12 cellular contexts compared by ENCODE assay signal in the genomic region with DNA sequence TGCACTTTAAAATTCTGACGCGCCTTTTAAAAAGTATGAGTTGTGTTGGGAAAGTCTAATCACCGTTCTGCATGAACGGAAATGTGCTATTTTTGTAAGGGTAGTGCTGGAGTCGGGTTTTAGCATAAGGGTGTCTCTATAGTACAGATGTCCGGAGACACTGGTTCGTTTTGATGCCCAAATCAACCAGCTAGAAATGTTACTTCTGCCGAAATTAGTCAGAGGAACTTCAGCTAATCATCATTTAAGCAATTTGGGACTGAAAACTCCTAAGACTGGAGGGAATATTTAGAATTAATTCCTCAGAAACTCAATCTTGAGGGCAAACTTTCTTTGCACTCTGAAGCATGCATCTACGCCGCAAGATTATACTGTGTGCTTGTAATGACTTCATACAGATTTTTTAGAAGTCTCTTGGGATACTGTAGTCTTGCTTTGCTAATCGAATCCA.
DNase-seq lines count a peak whose midpoint lies in the region; ATAC-seq, FAIRE-seq and TF ChIP-seq lines count a peak whose summit lies in the region.
"Had no signal": no experiment of that assay in that cellular context is flagged by ENCODE, and none has a peak within 500 bp of the region (broad histone marks: within the 10 kb centered on the region; RNA-seq: fewer than 3 reads in every experiment).

No MANE protein-coding gene starts in this region.

- H3K9ac ChIP-seq in astrocyte (ENCODE audit: low read length) = peak overlapping the region; percentile 69
- H3K9ac ChIP-seq in skeletal muscle satellite cell (ENCODE audit: low read depth, low read length) = peak overlapping the region; percentile 43

- no peak for ATAC-seq in GM21576 (IDR thresholded peaks at IDR 0.05; ENCODE audit: unreplicated experiment)
- ATAC-seq: activated CD8-positive, alpha-beta T cell treated with anti-CD3 and anti-CD28 coated beads for 36 hours had no signal

- no peaks in the 10 kb centered on the region for H4K20me1 ChIP-seq in astrocyte (ENCODE audit: insufficient read depth, low read length)

- DNase-seq in ELR (ENCODE audit: low read depth) (peak; percentile 31), astrocyte (ENCODE audit: low read depth) (peak; percentile 60), inferior parietal cortex (ENCODE audit: extremely low spot score) (peak; percentile 65), KG1 (lab: John Stamatoyannopoulos, UW) (no peak), H7 (no peak)
- DNase-seq in activated CD4-positive, alpha-beta T cell treated with anti-CD3 and anti-CD28 coated beads, Interleukin-2, amount 50 U/mL, for 1 hour = no peak
- DNase-seq: activated CD8-positive, alpha-beta T cell treated with anti-CD3 and anti-CD28 coated beads for 36 hours; activated gamma-delta T cell; NCI-H1092 treated with DMSO at 0.1 percent for 48 hours had no signal

- H3K27me3 ChIP-seq in astrocyte (ENCODE audit: insufficient read depth, low read length) (no peaks in the 10 kb centered on the region), skeletal muscle satellite cell (ENCODE audit: control insufficient read depth, insufficient read depth, low read length) (no peaks in the 10 kb centered on the region), H7 (ENCODE audit: control insufficient read depth, insufficient read depth, low read length) (no peaks in the 10 kb centered on the region)
- H3K27me3 ChIP-seq: cardiac muscle cell had no signal

- peaks cover 35% of the 10 kb centered on the region for H3K4me1 Mint-ChIP-seq in astrocyte (ENCODE audit: low read depth, unreplicated experiment)

- FAIRE-seq in astrocyte (lab: Jason Lieb, UNC) = no peak

- H2AFZ ChIP-seq in astrocyte (ENCODE audit: low read depth, low read length) = peak overlapping the region; percentile 44

- H3K9me3 ChIP-seq in astrocyte (ENCODE audit: insufficient read depth, low read depth, low read length) (no peaks in the 10 kb centered on the region), skeletal muscle satellite cell (replicated peaks; ENCODE audit: low read length) (no peaks in the 10 kb centered on the region)

- H3K4me2 ChIP-seq in astrocyte (ENCODE audit: low read length) = peak overlapping the region; percentile 87
- peak overlapping the region; percentile 91 for H3K4me2 ChIP-seq in skeletal muscle satellite cell (ENCODE audit: low read length)

- H3K4me1 ChIP-seq in astrocyte (ENCODE audit: insufficient read depth, low read length) (peaks cover 28% of the 10 kb centered on the region), skeletal muscle satellite cell (ENCODE audit: control insufficient read depth, insufficient read depth, low read length) (peaks cover 43% of the 10 kb centered on the region)

- no peaks in the 10 kb centered on the region for H3K79me2 ChIP-seq in astrocyte (ENCODE audit: insufficient read depth, low read length)

- no peaks in the 10 kb centered on the region for H3K27me3 Mint-ChIP-seq in astrocyte (ENCODE audit: low read depth, unreplicated experiment)

- H3K36me3 ChIP-seq in astrocyte (ENCODE audit: insufficient read depth, low read length) (no peaks in the 10 kb centered on the region), skeletal muscle satellite cell (ENCODE audit: insufficient read depth, low read length) (no peaks in the 10 kb centered on the region), H7 (replicated peaks; ENCODE audit: control insufficient read depth, insufficient read depth, low read length) (no peaks in the 10 kb centered on the region)
- H3K36me3 ChIP-seq: cardiac muscle cell had no signal

- H3K4me3 Mint-ChIP-seq in astrocyte (ENCODE audit: unreplicated experiment) = no peak overlapping the region
- H3K4me3 Mint-ChIP-seq: activated CD8-positive, alpha-beta T cell treated with anti-CD3 and anti-CD28 coated beads for 36 hours had no signal

- no peak overlapping the region for H3K27ac Mint-ChIP-seq in astrocyte (ENCODE audit: unreplicated experiment)
- H3K27ac Mint-ChIP-seq: activated CD8-positive, alpha-beta T cell treated with anti-CD3 and anti-CD28 coated beads for 36 hours had no signal

- no peaks in the 10 kb centered on the region for H3K9me3 Mint-ChIP-seq in astrocyte (ENCODE audit: unreplicated experiment)
- H3K9me3 Mint-ChIP-seq: activated CD8-positive, alpha-beta T cell treated with anti-CD3 and anti-CD28 coated beads for 36 hours had no signal

- H3K27ac ChIP-seq in astrocyte (ENCODE audit: low read depth, low read length) = peak overlapping the region; percentile 33
- H3K27ac ChIP-seq: cardiac muscle cell had no signal

- no peaks in the 10 kb centered on the region for H3K36me3 Mint-ChIP-seq in astrocyte (ENCODE audit: low read depth, unreplicated experiment)

- TF ChIP-seq CTCF in astrocyte (IDR thresholded peaks at IDR 0.05; ENCODE audit: insufficient read depth, low read depth, low read length) = no peak

- H3K4me3 ChIP-seq in astrocyte (ENCODE audit: insufficient read depth, low read depth, low read length) (peak overlapping the region; percentile 64), skeletal muscle satellite cell (ENCODE audit: low read length) (peak overlapping the region; percentile 69), H7 (ENCODE audit: insufficient read depth, low read depth, low read length) (no peak overlapping the region)
- H3K4me3 ChIP-seq: cardiac muscle cell had no signal

Comparison
In these comparisons a context has a peak if more than half of its experiments do, and no peak if none do; other contexts are left out.
1. DNase-seq: peak in ELR (single experiment), astrocyte (single experiment) and inferior parietal cortex (single experiment); none in KG1 (single experiment), activated CD4-positive, alpha-beta T cell treated with anti-CD3 and anti-CD28 coated beads, Interleukin-2, amount 50 U/mL, for 1 hour (single experiment) and H7 (single experiment).